22 cellular contexts compared by ENCODE assay signal in the genomic region with DNA sequence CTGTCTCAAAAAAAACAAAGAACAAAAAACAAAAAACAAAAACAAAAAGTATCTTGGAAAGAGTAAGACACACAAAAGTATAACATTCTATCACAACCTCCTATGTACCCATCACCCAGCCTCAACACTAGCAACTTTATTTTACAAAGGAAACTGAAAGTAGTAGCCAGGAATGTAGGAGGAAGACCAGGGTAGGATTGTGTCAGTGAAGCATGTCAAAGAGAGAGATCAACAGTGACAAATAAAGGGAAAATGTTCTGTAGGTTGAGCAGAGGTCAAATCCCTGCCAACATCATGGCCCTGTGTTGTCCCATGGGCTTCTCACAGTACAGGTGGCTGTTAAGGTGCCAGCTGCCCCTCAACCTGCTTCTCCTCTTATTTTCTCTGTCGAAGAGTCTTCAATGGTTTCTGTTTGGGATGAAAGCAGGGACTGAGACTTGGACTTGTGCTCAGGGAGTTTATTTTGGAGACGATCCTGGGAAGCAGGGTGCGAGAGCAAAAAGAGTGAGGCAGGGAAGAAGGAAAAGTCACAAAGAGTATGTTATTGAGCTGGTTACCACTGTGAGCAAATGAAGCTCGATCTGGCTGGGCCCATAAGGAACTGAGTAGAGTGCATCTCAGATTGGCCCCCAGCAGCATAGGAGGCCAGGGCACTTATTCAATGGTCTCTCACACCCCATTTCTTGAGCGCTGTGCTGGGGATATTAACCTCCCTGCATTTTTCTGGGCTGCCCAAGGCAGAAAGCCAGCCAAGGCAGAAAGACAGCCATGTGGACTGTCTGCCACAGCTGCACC. TPM values are rescaled to one million over a fixed set of nuclear protein-coding genes. Genes with fewer than 3 reads are reported as not detected.
DNase-seq lines count a peak whose midpoint lies in the region; ATAC-seq and TF ChIP-seq lines count a peak whose summit lies in the region.
"Had no signal": no experiment of that assay in that cellular context is flagged by ENCODE, and none has a peak within 500 bp of the region (broad histone marks: within the 10 kb centered on the region; RNA-seq: fewer than 3 reads in every experiment).

No MANE protein-coding gene starts in this region.

- H3K4me2 ChIP-seq in GM23338 = no peak overlapping the region
- H3K4me2 ChIP-seq in smooth muscle cell = no peak overlapping the region

- H4K20me1 ChIP-seq in GM23338 (replicated peaks; ENCODE audit: insufficient read depth) (no peaks in the 10 kb centered on the region), smooth muscle cell (ENCODE audit: low read depth) (no peaks in the 10 kb centered on the region)

- H3K27ac ChIP-seq in GM23338 (ENCODE audit: low read depth) (no peak overlapping the region), thyroid gland (no peak overlapping the region), smooth muscle cell (ENCODE audit: low read depth) (no peak overlapping the region)
- H3K27ac ChIP-seq: pancreas, SJSA1 had no signal

- TF ChIP-seq POLR2A in thyroid gland (IDR thresholded peaks at IDR 0.05) = no peak

- H3K9me2 ChIP-seq in GM23338 (ENCODE audit: insufficient read depth) = no peaks in the 10 kb centered on the region

- WGBS in thyroid gland, 2 donors = 74 to 77% methylated on average over 5 of the region's 5 CpGs
- WGBS in smooth muscle cell (ENCODE audit: low lambda C conversion rate) = 91% methylated on average over 5 of the region's 5 CpGs

- H3K9ac ChIP-seq in smooth muscle cell (ENCODE audit: low read depth) = no peak overlapping the region

- H3K4me1 Mint-ChIP-seq in GM23338 = peaks cover 4% of the 10 kb centered on the region; the same call in 2 of the 3 replicates

- H3K4me3 Mint-ChIP-seq in GM23338 = no peak overlapping the region
- H3K4me3 Mint-ChIP-seq: naive thymus-derived CD8-positive, alpha-beta T cell; T-helper 17 cell had no signal

- TF ChIP-seq CTCF in GM23338 (conservative IDR thresholded peaks at IDR 0.05; ENCODE audit: low read depth in 2 of 2) (no peak), fibroblast of villous mesenchyme (IDR thresholded peaks at IDR 0.05; ENCODE audit: insufficient read depth, low read depth, low read length) (no peak), thyroid gland (IDR thresholded peaks at IDR 0.05) (no peak), smooth muscle cell (IDR thresholded peaks at IDR 0.05; ENCODE audit: borderline replicate concordance, insufficient read depth, poor library complexity, severe bottlenecking) (no peak)

- H3K27me3 ChIP-seq in GM23338 (ENCODE audit: insufficient read depth) (no peaks in the 10 kb centered on the region), thyroid gland (no peaks in the 10 kb centered on the region), smooth muscle cell (ENCODE audit: low read depth) (no peaks in the 10 kb centered on the region)
- H3K27me3 ChIP-seq: dorsolateral prefrontal cortex, pancreas, transverse colon had no signal

- ATAC-seq in GM23338 (no peak), sciatic nerve (peak; percentile 44)
- ATAC-seq: naive thymus-derived CD8-positive, alpha-beta T cell; pancreas; PC-3; stimulated activated naive CD8-positive, alpha-beta T cell treated with anti-CD3 and anti-CD28 coated beads, Interleukin-15, Interleukin-2, amounts not matched to agents 100 U/mL and 50 U/mL, for 24 hours; T-helper 17 cell had no signal

- H3K36me3 ChIP-seq in GM23338 (ENCODE audit: insufficient read depth) (no peaks in the 10 kb centered on the region), thyroid gland (no peaks in the 10 kb centered on the region), smooth muscle cell (ENCODE audit: low read depth) (no peaks in the 10 kb centered on the region)
- H3K36me3 ChIP-seq: pancreas, SJSA1, transverse colon had no signal

- DNase-seq in GM23338 (ENCODE audit: low spot score) (no peak), OCI-M1 (lab: John Stamatoyannopoulos, UW) (peak; percentile 16), fibroblast of villous mesenchyme (ENCODE audit: low read depth) (peak; percentile 30), sciatic nerve (ENCODE audit: low spot score) (no peak), thyroid gland (no peak), smooth muscle cell (lab: John Stamatoyannopoulos, UW; ENCODE audit: unreplicated experiment) (no peak), middle frontal gyrus (ENCODE audit: extremely low spot score, low spot score) (no peak)
- DNase-seq: activated CD4-positive, alpha-beta T cell treated with anti-CD3 and anti-CD28 coated beads, Interleukin-2, amount 50 U/mL, for 1 hour; activated effector memory CD4-positive, alpha-beta T cell treated with anti-CD3 and anti-CD28 coated beads, Interleukin-2, amount 50 U/mL, for 16 hours; AML-193; dorsolateral prefrontal cortex; foreskin melanocyte; kidney; mesendoderm; naive thymus-derived CD8-positive, alpha-beta T cell; NCI-H774; pancreas; PC-3; stimulated activated naive CD8-positive, alpha-beta T cell treated with anti-CD3 and anti-CD28 coated beads, Interleukin-15, Interleukin-2, amounts not matched to agents 100 U/mL and 50 U/mL, for 24 hours; T-helper 17 cell; transverse colon had no signal

- no peaks in the 10 kb centered on the region for H3K9me3 Mint-ChIP-seq in GM23338
- H3K9me3 Mint-ChIP-seq: naive thymus-derived CD8-positive, alpha-beta T cell had no signal

- H3K4me3 ChIP-seq in GM23338 (no peak overlapping the region), fibroblast of villous mesenchyme (ENCODE audit: low read depth, low read length) (no peak overlapping the region), thyroid gland (replicated peaks in 1 of 3) (no peak overlapping the region), smooth muscle cell (no peak overlapping the region)
- H3K4me3 ChIP-seq: dorsolateral prefrontal cortex, pancreas, SJSA1, transverse colon had no signal

- H3K27me3 Mint-ChIP-seq in GM23338 (ENCODE audit: insufficient read depth, low read depth, poor library complexity) = peaks cover 2% of the 10 kb centered on the region

- H3K27ac Mint-ChIP-seq in GM23338 = no peak overlapping the region
- H3K27ac Mint-ChIP-seq: naive thymus-derived CD8-positive, alpha-beta T cell had no signal

- peaks cover 2% of the 10 kb centered on the region; the same call in 1 of the 3 replicates for H3K36me3 Mint-ChIP-seq in GM23338 (ENCODE audit: low read depth)
- H3K36me3 Mint-ChIP-seq: naive thymus-derived CD8-positive, alpha-beta T cell had no signal

- H3K4me1 ChIP-seq in GM23338 (ENCODE audit: insufficient read depth) (no peaks in the 10 kb centered on the region), thyroid gland (peaks cover 0 to 10% of the 10 kb centered on the region in 2 donors), smooth muscle cell (ENCODE audit: low read depth) (no peaks in the 10 kb centered on the region)
- H3K4me1 ChIP-seq: pancreas had no signal

- H3K9me3 ChIP-seq in thyroid gland (no peaks in the 10 kb centered on the region), smooth muscle cell (replicated peaks; ENCODE audit: low read depth) (no peaks in the 10 kb centered on the region)
- H3K9me3 ChIP-seq: pancreas, transverse colon had no signal

- H3F3A ChIP-seq in GM23338 (replicated peaks; ENCODE audit: low read depth) = no peaks in the 10 kb centered on the region
- H3F3A ChIP-seq in smooth muscle cell (ENCODE audit: low read depth) = no peaks in the 10 kb centered on the region

- H2AFZ ChIP-seq in GM23338 (peak overlapping the region; percentile 81), smooth muscle cell (ENCODE audit: low read depth) (no peak overlapping the region)

- H3K79me2 ChIP-seq in GM23338 (replicated peaks; ENCODE audit: insufficient read depth) = no peaks in the 10 kb centered on the region
- no peaks in the 10 kb centered on the region for H3K79me2 ChIP-seq in smooth muscle cell (ENCODE audit: low read depth)

- intact Hi-C loops in sciatic nerve (cut with DNase I) (no loop called here), thyroid gland (cut with DNase I) (no loop called here)

TF ChIP-seq in GM23338, 12 proteins besides CTCF, POLR2A, EP300 and RAD21 (continues in another document):
- TF ChIP-seq, protein P1, sequence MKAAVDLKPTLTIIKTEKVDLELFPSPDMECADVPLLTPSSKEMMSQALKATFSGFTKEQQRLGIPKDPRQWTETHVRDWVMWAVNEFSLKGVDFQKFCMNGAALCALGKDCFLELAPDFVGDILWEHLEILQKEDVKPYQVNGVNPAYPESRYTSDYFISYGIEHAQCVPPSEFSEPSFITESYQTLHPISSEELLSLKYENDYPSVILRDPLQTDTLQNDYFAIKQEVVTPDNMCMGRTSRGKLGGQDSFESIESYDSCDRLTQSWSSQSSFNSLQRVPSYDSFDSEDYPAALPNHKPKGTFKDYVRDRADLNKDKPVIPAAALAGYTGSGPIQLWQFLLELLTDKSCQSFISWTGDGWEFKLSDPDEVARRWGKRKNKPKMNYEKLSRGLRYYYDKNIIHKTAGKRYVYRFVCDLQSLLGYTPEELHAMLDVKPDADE (IDR thresholded peaks at IDR 0.05) = no peak
- no peak for TF ChIP-seq CREB1 (CRISPR knock-in tag; IDR thresholded peaks at IDR 0.05; ENCODE audit: low read depth)
- no peak for TF ChIP-seq ZNF114 (CRISPR knock-in tag; IDR thresholded peaks at IDR 0.05)
- TF ChIP-seq EZH2phosphoT487 (IDR thresholded peaks at IDR 0.05; ENCODE audit: unreplicated experiment) = no peak

RNA-seq across cellular contexts. Expression of a gene that starts 29.4 kb away (rescaled TPM):
- 66.3 and 81.9 TPM in 2 replicates for total RNA-seq in GM23338 (2014; rRNA removed; shearing (Covaris generic))
- polyA plus RNA-seq in GM23338 (2016; fragmentation: Nextera tagmentation; extraction: Ambion mirVana) = 20.8 and 22.8 TPM in 2 replicates
- total RNA-seq in fibroblast of villous mesenchyme = 64.8 and 76.0 TPM in 2 replicates
- 202 TPM for total RNA-seq in sciatic nerve
- 100 to 1,000 TPM in 3 of 4 donors, 10 to 100 TPM in 1; 91.5 to 190 (median 138) TPM for total RNA-seq in thyroid gland
- total RNA-seq in smooth muscle cell = 77.4 and 86.7 TPM in 2 replicates
- polyA plus RNA-seq in smooth muscle cell = 61.7 and 62.0 TPM in 2 replicates

RNA-seq across cellular contexts. Expression of a gene that starts 57.4 kb away (rescaled TPM):
- total RNA-seq in GM23338 (2014; rRNA removed; shearing (Covaris generic)) = 0.12 and 0.17 TPM in 2 replicates
- polyA plus RNA-seq in GM23338 (2016; fragmentation: Nextera tagmentation; extraction: Ambion mirVana) (0.59 and 1.3 TPM in 2 replicates), smooth muscle cell (1.2 and 9.1 TPM in 2 replicates)
- total RNA-seq in fibroblast of villous mesenchyme (2.9 and 4.3 TPM in 2 replicates), sciatic nerve (7.3 TPM), thyroid gland (10 to 100 TPM in 1 of 4 donors, 1 to 10 TPM in 3; 5.1 to 15.7 (median 7.8) TPM), smooth muscle cell (7.0 and 17.1 TPM in 2 replicates)

Comparison
In these comparisons a context has a peak if more than half of its experiments do, and no peak if none do; other contexts are left out.
1. DNase-seq: peak in OCI-M1 (single experiment) and fibroblast of villous mesenchyme (single experiment); none in GM23338 (single experiment), sciatic nerve (single experiment), thyroid gland (0 of 2), smooth muscle cell (single experiment) and middle frontal gyrus (single experiment).